ENCODE assay signal across 8 cellular contexts in genomic region chr14:67514203-67514607, GRCh38. TPM values are rescaled to one million over a fixed set of nuclear protein-coding genes. Genes with fewer than 3 reads are reported as not detected.
DNase-seq lines count a peak whose midpoint lies in the region; ATAC-seq, FAIRE-seq and TF ChIP-seq lines count a peak whose summit lies in the region.

No MANE protein-coding gene starts in this region.

- H3K36me3 Mint-ChIP-seq in activated T-cell treated with anti-CD3 and anti-CD28 coated beads, Interleukin-2, amount 50 U/mL, for 24 hours (ENCODE audit: low read depth), result no peaks in the 10 kb centered on the region

- no peak for ATAC-seq in K562

- BruUV-seq in K562 (replicated peaks; lab: Mats Ljungman, UMichigan), result no TSS peak

- H3K4me3 ChIP-seq in K562 (peak overlapping the region; percentile 42; the same call in 1 of the 2 replicates), liver (ENCODE audit: low read depth in 1 of 3, low read length in 3 of 3) (peak overlapping the region in 2 of 3 donors; percentile 84 to 94), transverse colon (peak overlapping the region; percentile 66 to 97 (median 91))

- 58% methylated on average over 5 of the region's 9 CpGs for WGBS in K562 (ENCODE audit: insufficient coverage, low coverage, missing lambda C conversion rate)
- WGBS in liver, result 37% methylated on average over 9 of the region's 9 CpGs
- WGBS in transverse colon (ENCODE audit: low coverage in 1 of 2), 2 donors, result 33% methylated on average over 9 of the region's 9 CpGs; no CpG with 5 or more reads in 1 of the 2 donors

- H3K9me3 ChIP-seq in K562 (replicated peaks; ENCODE audit: control insufficient read depth, insufficient read depth, low read depth, low read length) (no peaks in the 10 kb centered on the region), liver (ENCODE audit: control insufficient read depth in 4 of 4, low read length in 3 of 4) (no peaks in the 10 kb centered on the region), transverse colon (no peaks in the 10 kb centered on the region)

- H4K20me1 ChIP-seq in K562 (replicated peaks; ENCODE audit: control insufficient read depth, insufficient read depth, low read length), result no peaks in the 10 kb centered on the region

- TF ChIP-seq EP300 in K562 (IDR thresholded peaks at IDR 0.05; ENCODE audit: low read length) (no peak), transverse colon (IDR thresholded peaks at IDR 0.05; ENCODE audit: low read depth) (no peak)

- POLR2A ChIA-PET in K562 (lab: Yijun Ruan, JAX), result interaction anchor here (0.5 to 0.6 kb wide), 3 partner anchors 11 to 906 kb away, joined by 3 to 4 read pairs (median 3); no protein-coding TSS in a partner anchor

- no peak overlapping the region for H3K4me2 ChIP-seq in K562 (ENCODE audit: insufficient read depth, low read length)

- H3K27ac ChIP-seq in K562 (ENCODE audit: extremely low read depth, low read depth, low read length) (no peak overlapping the region), liver (ENCODE audit: low read depth in 1 of 2, low read length in 2 of 2) (no peak overlapping the region), transverse colon (peak overlapping the region; percentile 80 to 85 (median 83))

- no peak overlapping the region for H3K27ac Mint-ChIP-seq in activated T-cell treated with anti-CD3 and anti-CD28 coated beads, Interleukin-2, amount 50 U/mL, for 24 hours

- TF ChIP-seq CTCF in K562 (IDR thresholded peaks at IDR 0.05 in 2 of 3, conservative IDR thresholded peaks at IDR 0.05 in 1 of 3; ENCODE audit: insufficient read depth in 2 of 3, low read depth in 1 of 3, low read length in 3 of 3) (no peak), liver (IDR thresholded peaks at IDR 0.05; ENCODE audit: low read depth, low read length, missing input control) (no peak), transverse colon (IDR thresholded peaks at IDR 0.05) (peak in 1 of 5 experiments; percentile 6)

- in situ Hi-C loops in K562 (cut with MboI) (no loop called here), transverse colon (cut with MboI; ENCODE audit: low pct_ligation_motif_present in 1 of 4, low pct_unique_long_range_greater_than_20kb in 1 of 4, low sequenced_read_pairs in 3 of 4) (no loop called here)

- H3K27me3 Mint-ChIP-seq in activated T-cell treated with anti-CD3 and anti-CD28 coated beads, Interleukin-2, amount 50 U/mL, for 24 hours, result no peaks in the 10 kb centered on the region

- H3K9ac ChIP-seq in K562 (ENCODE audit: insufficient read depth in 1 of 2, low read depth in 2 of 2, low read length in 2 of 2), result no peak overlapping the region
- no peak overlapping the region for H3K9ac ChIP-seq in liver (ENCODE audit: low read depth in 1 of 2, low read length in 2 of 2)

- no peaks in the 10 kb centered on the region for H3K36me3 ChIP-seq in K562 (ENCODE audit: control insufficient read depth, insufficient read depth, low read length)
- H3K36me3 ChIP-seq in liver (ENCODE audit: control insufficient read depth in 4 of 4, insufficient read depth in 3 of 4, low read depth in 1 of 4, low read length in 3 of 4), result no peaks in the 10 kb centered on the region
- H3K36me3 ChIP-seq in transverse colon, result no peaks in the 10 kb centered on the region

- H3K4me3 Mint-ChIP-seq in activated T-cell treated with anti-CD3 and anti-CD28 coated beads, Interleukin-2, amount 50 U/mL, for 24 hours, result peak overlapping the region; percentile 79

- no peak overlapping the region for H2AFZ ChIP-seq in K562 (ENCODE audit: low read depth, low read length)

- TF ChIP-seq RAD21 in K562 (CRISPR knock-in tag; conservative IDR thresholded peaks at IDR 0.05 in 1 of 2, IDR thresholded peaks at IDR 0.05 in 1 of 2) (no peak), liver (IDR thresholded peaks at IDR 0.05) (no peak)

- H3K4me1 ChIP-seq in K562 (replicated peaks in 1 of 2; ENCODE audit: control insufficient read depth in 2 of 2, insufficient read depth in 2 of 2, low read length in 2 of 2) (peaks cover 0 to 16% of the 10 kb centered on the region in 2 experiments; a peak in 2 of 5 replicates), liver (ENCODE audit: control insufficient read depth in 4 of 4, insufficient read depth in 4 of 4, low read length in 3 of 4) (peaks cover 0 to 12% (median 7%) of the 10 kb centered on the region in 4 donors), transverse colon (peaks cover 9 to 22% (median 19%) of the 10 kb centered on the region in 4 donors)

- intact Hi-C loops in K562 (cut with micrococcal nuclease) (no loop called here), transverse colon (cut with DNase I; ENCODE audit: low total_unique reads) (no loop called here)

- H3K27me3 ChIP-seq in K562 (ENCODE audit: control insufficient read depth in 2 of 2, insufficient read depth in 2 of 2, low read length in 2 of 2), result peaks cover 6 to 40% of the 10 kb centered on the region in 2 experiments; a peak in 3 of 5 replicates
- H3K27me3 ChIP-seq in liver (ENCODE audit: control insufficient read depth in 4 of 4, insufficient read depth in 4 of 4, low read length in 3 of 4), result no peaks in the 10 kb centered on the region
- no peaks in the 10 kb centered on the region for H3K27me3 ChIP-seq in transverse colon

- FAIRE-seq in K562 (lab: Jason Lieb, UNC), result no peak

- CTCF ChIA-PET in K562 (lab: Yijun Ruan, JAX; ENCODE audit: low intra/inter-chr PET ratio), result no interaction called here

- H3K9me3 Mint-ChIP-seq in activated T-cell treated with anti-CD3 and anti-CD28 coated beads, Interleukin-2, amount 50 U/mL, for 24 hours, result no peaks in the 10 kb centered on the region

- H3K4me1 Mint-ChIP-seq in activated T-cell treated with anti-CD3 and anti-CD28 coated beads, Interleukin-2, amount 50 U/mL, for 24 hours (ENCODE audit: low read depth), result peaks cover 22% of the 10 kb centered on the region

- no peaks in the 10 kb centered on the region for H3K9me1 ChIP-seq in K562 (ENCODE audit: control insufficient read depth, insufficient read depth, low read length)

- no peak for DNase-seq in activated T-cell treated with anti-CD3 and anti-CD28 coated beads, Interleukin-2, amount 50 U/mL, for 24 hours
- DNase-seq in activated T-cell treated with anti-CD3 and anti-CD28 coated beads, Interleukin-2, amount 50 U/mL, for 48 hours, result no peak
- no peak for DNase-seq in K562 (ENCODE audit: extremely low read depth in 1 of 4, low spot score in 3 of 4)
- DNase-seq in transverse colon, result peak; percentile 28
- DNase-seq in NCI-H1930 (lab: John Stamatoyannopoulos, UW), result no peak
- no peak for DNase-seq in stimulated activated naive CD4-positive, alpha-beta T cell treated with Interleukin-2 at 50 U/mL for 16 hours (lab: John Stamatoyannopoulos, UW)
- DNase-seq in SIG-M5 treated with dmso at 0.1 percent for 504 hours (lab: John Stamatoyannopoulos, UW; ENCODE audit: unreplicated experiment), result no peak

- no peaks in the 10 kb centered on the region for H3K79me2 ChIP-seq in K562 (ENCODE audit: control insufficient read depth, insufficient read depth, low read length)

- TF ChIP-seq POLR2A in K562 (conservative IDR thresholded peaks at IDR 0.05) (no peak), transverse colon (IDR thresholded peaks at IDR 0.05) (no peak)

TF ChIP-seq in K562, 482 proteins besides CTCF, POLR2A, EP300 and RAD21 (continues in another document):
- no peak for TF ChIP-seq TRIM24 (IDR thresholded peaks at IDR 0.05)

TF ChIP-seq in liver, 16 proteins besides CTCF, POLR2A, EP300 and RAD21 (continues in another document):
- TF ChIP-seq YY1 (IDR thresholded peaks at IDR 0.05), result no peak
- no peak for TF ChIP-seq RXRA (IDR thresholded peaks at IDR 0.05)
- no peak for TF ChIP-seq TAF1 (conservative IDR thresholded peaks at IDR 0.05)

RNA-seq across cellular contexts. Expression of gene PLEKHH1, which starts 18.9 kb away (rescaled TPM):
- 52.8 and 57.1 TPM in 2 replicates for total RNA-seq in K562 (2011; cell fraction: chromatin; rRNA removed; ENCODE audit: low replicate concordance)
- total RNA-seq in K562 (2011; cell fraction: nucleolus; rRNA removed), result 21.8 and 23.4 TPM in 2 replicates
- total RNA-seq in K562 (2011; cell fraction: nucleoplasm; rRNA removed), result 31.3 and 43.5 TPM in 2 replicates
- total RNA-seq in K562 (2014; rRNA removed), result 2.1 and 2.5 TPM in 2 replicates
- total RNA-seq in K562 (2014; rRNA removed; fragmentation: Illumina TruSeq; extraction: Trizol), result 2.9 and 4.0 TPM in 2 replicates
- 1.7 and 2.2 TPM in 2 replicates for total RNA-seq in K562 (2015; rRNA removed; fragmentation: Illumina TruSeq; extraction: Trizol)
- total RNA-seq in K562 (2021), result 4.3 and 5.7 TPM in 2 replicates
- polyA plus RNA-seq in K562 (2011; rRNA removed), result 3.7 and 6.6 TPM in 2 replicates
- polyA plus RNA-seq in K562 (2011; cell fraction: cytosol; rRNA removed), result 2.3 and 4.4 TPM in 2 replicates
- polyA plus RNA-seq in K562 (2011; cell fraction: nucleus; rRNA removed), result 20.3 and 22.6 TPM in 2 replicates
- 2.3 and 6.1 TPM in 2 replicates for polyA plus RNA-seq in K562 (2012)
- polyA plus RNA-seq in K562 (2014; fragmentation: Illumina TruSeq; extraction: Trizol), result 3.6 and 5.1 TPM in 2 replicates
- 1 to 10 TPM in 1 of 2 experiments, under 1 TPM in 1; 0.76 to 1.3 TPM for polyA plus RNA-seq in K562 (2014; fragmentation: Nextera tagmentation; extraction: Ambion mirVana)
- polyA plus RNA-seq in K562 (2014; rRNA removed), result 5.9 and 6.2 TPM in 2 replicates
- 3.1 and 5.2 TPM in 2 replicates for polyA minus RNA-seq in K562 (2011; rRNA and poly(A)+ RNA removed)
- 0.86 and 5.0 TPM in 2 replicates for polyA minus RNA-seq in K562 (2011; cell fraction: cytosol; rRNA and poly(A)+ RNA removed)
- polyA minus RNA-seq in K562 (2011; cell fraction: nucleus; rRNA and poly(A)+ RNA removed), result 5.9 and 8.3 TPM in 2 replicates
- total RNA-seq in liver, result 1 to 10 TPM; 1.3 to 2.4 TPM
- under 1 TPM; 0.46 to 0.53 TPM for polyA plus RNA-seq in liver
- total RNA-seq in transverse colon, result 100 to 1,000 TPM in 1 of 4 donors, 10 to 100 TPM in 3; 71.1 to 123 (median 79.7) TPM

RNA-seq across cellular contexts. Expression of gene TMEM229B, which starts 25.7 kb away (rescaled TPM):
- total RNA-seq in K562 (2011; cell fraction: chromatin; rRNA removed; ENCODE audit: low replicate concordance), result not detected in 2 replicates
- total RNA-seq in K562 (2011; cell fraction: nucleolus; rRNA removed), result not detected in 2 replicates
- total RNA-seq in K562 (2011; cell fraction: nucleoplasm; rRNA removed), result not detected in 2 replicates
- total RNA-seq in K562 (2014; rRNA removed) (not detected in 2 replicates), K562 (2014; rRNA removed; fragmentation: Illumina TruSeq; extraction: Trizol) (not detected in 2 replicates), K562 (2015; rRNA removed; fragmentation: Illumina TruSeq; extraction: Trizol) (not detected in 2 replicates), K562 (2021) (0.11 TPM in 1 of 2 replicates, not detected in the other), liver (1 to 10 TPM; 1.7 to 2.0 TPM), transverse colon (10 to 100 TPM in 1 of 4 donors, 1 to 10 TPM in 3; 3.7 to 13.5 (median 7.4) TPM)
- polyA plus RNA-seq in K562 (2011; rRNA removed) (not detected in 2 replicates), K562 (2014; fragmentation: Illumina TruSeq; extraction: Trizol) (not detected in 2 replicates), K562 (2014; fragmentation: Nextera tagmentation; extraction: Ambion mirVana) (not detected), K562 (2014; rRNA removed) (not detected in 2 replicates), liver (1 to 10 TPM in 1 of 2 donors, under 1 TPM in 1; 0.40 to 1.5 TPM)
- 0.34 TPM in 1 of 2 replicates, not detected in the other for polyA plus RNA-seq in K562 (2011; cell fraction: cytosol; rRNA removed)
- polyA plus RNA-seq in K562 (2011; cell fraction: nucleus; rRNA removed), result 0.03 TPM in 1 of 2 replicates, not detected in the other
- polyA plus RNA-seq in K562 (2012), result 0.01 and 0.15 TPM in 2 replicates
- polyA minus RNA-seq in K562 (2011; rRNA and poly(A)+ RNA removed), result not detected in 2 replicates
- polyA minus RNA-seq in K562 (2011; cell fraction: cytosol; rRNA and poly(A)+ RNA removed), result not detected in 2 replicates
- 0.13 TPM in 1 of 2 replicates, not detected in the other for polyA minus RNA-seq in K562 (2011; cell fraction: nucleus; rRNA and poly(A)+ RNA removed)

Comparison
In these comparisons a context has a peak if more than half of its experiments do, and no peak if none do; other contexts are left out.
1. H3K27ac ChIP-seq: peak in transverse colon (4 of 4); none in K562 (single experiment) and liver (0 of 2).
2. Peak in every context shown above with its lines, with median percentiles within 50 percentile points of each other: H3K4me3 ChIP-seq.